ENCODE assay signal across 10 cellular contexts in the genomic region with DNA sequence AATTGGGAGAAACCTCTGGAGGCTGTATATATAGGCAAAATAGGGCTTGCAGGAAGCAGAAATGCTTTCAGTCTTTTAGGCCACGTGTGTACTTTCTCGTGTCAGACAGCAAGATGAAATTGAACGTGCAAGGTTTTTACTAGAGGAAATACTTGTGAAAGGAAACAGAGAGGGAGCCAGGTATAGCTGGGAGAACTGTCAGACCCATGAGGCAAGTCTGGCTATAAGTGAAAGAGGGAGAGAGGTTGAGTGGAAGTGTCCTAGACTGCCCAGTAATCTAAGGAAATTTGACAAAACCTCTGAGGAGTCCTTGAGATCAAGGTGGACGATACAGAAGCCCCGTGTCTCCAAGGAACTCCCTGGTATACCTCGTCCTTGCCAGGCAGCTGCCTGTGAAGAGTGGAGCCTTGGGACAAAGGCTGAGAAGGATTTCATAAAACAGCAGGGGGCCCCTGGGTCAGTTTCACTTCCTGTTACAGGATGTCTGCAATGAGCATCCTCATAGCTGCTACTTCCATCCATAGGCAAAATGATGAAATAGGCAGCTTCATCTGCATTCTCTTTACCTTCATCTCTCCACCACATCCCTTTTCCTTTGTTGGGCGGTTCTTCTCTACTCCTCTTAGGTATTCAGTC.
DNase-seq lines count a peak whose midpoint lies in the region; ATAC-seq and TF ChIP-seq lines count a peak whose summit lies in the region.
"Had no signal": no experiment of that assay in that cellular context is flagged by ENCODE, and none has a peak within 500 bp of the region (broad histone marks: within the 10 kb centered on the region; RNA-seq: fewer than 3 reads in every experiment).

No MANE protein-coding gene starts in this region.

- 59% methylated on average over 7 of the region's 7 CpGs for WGBS in aorta, 2 donors

- CTCF ChIA-PET in activated CD8-positive, alpha-beta T cell treated with anti-CD3 and anti-CD28 coated beads for 36 hours (lab: Charles Lee), result interaction anchor here (1.3 kb wide), 1 partner anchor 159 kb away, joined by 3 read pairs; no protein-coding TSS in a partner anchor

- H3K4me3 ChIP-seq in aorta (ENCODE audit: low read length in 2 of 2), result no peak overlapping the region
- H3K4me3 ChIP-seq: thoracic aorta had no signal

- ATAC-seq in GM18502 (IDR thresholded peaks at IDR 0.05; ENCODE audit: poor library complexity, unreplicated experiment), result peak; percentile 92
- peak; percentile 90 for ATAC-seq in GM21526 (IDR thresholded peaks at IDR 0.05; ENCODE audit: low FRiP score, unreplicated experiment)
- peak; percentile 60 for ATAC-seq in activated CD8-positive, alpha-beta T cell treated with anti-CD3 and anti-CD28 coated beads for 36 hours
- ATAC-seq in activated T-helper 17 cell treated with anti-CD3 and anti-CD28 coated beads, Interleukin-2, amount 50 U/mL, for 72 hours (replicated peaks), result no peak
- ATAC-seq in GM18519 (IDR thresholded peaks at IDR 0.05; ENCODE audit: low FRiP score, unreplicated experiment), result no peak
- no peak for ATAC-seq in aorta (ENCODE audit: low FRiP score)

- no peak overlapping the region for H3K27ac Mint-ChIP-seq in activated CD8-positive, alpha-beta T cell treated with anti-CD3 and anti-CD28 coated beads for 36 hours
- H3K27ac Mint-ChIP-seq in activated T-helper 17 cell treated with anti-CD3 and anti-CD28 coated beads, Interleukin-2, amount 50 U/mL, for 72 hours, result no peak overlapping the region
- H3K27ac Mint-ChIP-seq: activated naive CD4-positive, alpha-beta T cell treated with anti-CD3 and anti-CD28 coated beads, Interleukin-2, amount 50 U/mL, for 72 hours had no signal

- intact Hi-C loops in activated CD8-positive, alpha-beta T cell treated with anti-CD3 and anti-CD28 coated beads for 36 hours (cut with micrococcal nuclease), result no loop called here
- intact Hi-C loops in aorta (cut with DNase I), result no loop called here

- no peak for TF ChIP-seq CTCF in activated CD8-positive, alpha-beta T cell treated with anti-CD3 and anti-CD28 coated beads for 36 hours (IDR thresholded peaks at IDR 0.05)

- H3K9me3 Mint-ChIP-seq in activated CD8-positive, alpha-beta T cell treated with anti-CD3 and anti-CD28 coated beads for 36 hours, result no peaks in the 10 kb centered on the region
- no peaks in the 10 kb centered on the region for H3K9me3 Mint-ChIP-seq in activated T-helper 17 cell treated with anti-CD3 and anti-CD28 coated beads, Interleukin-2, amount 50 U/mL, for 72 hours
- H3K9me3 Mint-ChIP-seq: activated naive CD4-positive, alpha-beta T cell treated with anti-CD3 and anti-CD28 coated beads, Interleukin-2, amount 50 U/mL, for 72 hours had no signal

- no peak overlapping the region for H3K27ac ChIP-seq in aorta (ENCODE audit: low read depth in 1 of 2, low read length in 2 of 2)
- H3K27ac ChIP-seq: thoracic aorta had no signal

- POLR2A ChIA-PET in activated CD8-positive, alpha-beta T cell treated with anti-CD3 and anti-CD28 coated beads for 36 hours (lab: Charles Lee), result interaction anchor here (0.6 kb wide), 1 partner anchor 104 kb away, joined by 5 read pairs; no protein-coding TSS in a partner anchor

- DNase-seq in HT1080 (ENCODE audit: low read depth) (peak; percentile 66), aorta (no peak)
- DNase-seq in activated CD8-positive, alpha-beta T cell treated with anti-CD3 and anti-CD28 coated beads for 36 hours, result peak; percentile 32
- no peak for DNase-seq in effector CD4-positive, alpha-beta T cell

- H3K36me3 ChIP-seq in aorta (ENCODE audit: control insufficient read depth in 1 of 2, insufficient read depth in 2 of 2, low read length in 1 of 2), result no peaks in the 10 kb centered on the region
- H3K36me3 ChIP-seq: thoracic aorta had no signal

- H3K4me3 Mint-ChIP-seq in activated CD8-positive, alpha-beta T cell treated with anti-CD3 and anti-CD28 coated beads for 36 hours, result no peak overlapping the region
- H3K4me3 Mint-ChIP-seq in activated T-helper 17 cell treated with anti-CD3 and anti-CD28 coated beads, Interleukin-2, amount 50 U/mL, for 72 hours, result no peak overlapping the region

- peaks cover 3% of the 10 kb centered on the region for H3K27me3 Mint-ChIP-seq in activated CD8-positive, alpha-beta T cell treated with anti-CD3 and anti-CD28 coated beads for 36 hours
- peaks cover 7% of the 10 kb centered on the region for H3K27me3 Mint-ChIP-seq in activated T-helper 17 cell treated with anti-CD3 and anti-CD28 coated beads, Interleukin-2, amount 50 U/mL, for 72 hours

- H3K27me3 ChIP-seq in aorta (ENCODE audit: control insufficient read depth in 1 of 2, insufficient read depth in 2 of 2, low read length in 1 of 2), result no peaks in the 10 kb centered on the region

- no peaks in the 10 kb centered on the region for H3K4me1 ChIP-seq in aorta (ENCODE audit: control insufficient read depth in 1 of 2, insufficient read depth in 2 of 2, low read length in 2 of 2)

- no peaks in the 10 kb centered on the region for H3K9me3 ChIP-seq in aorta (ENCODE audit: control insufficient read depth, low read length)
- H3K9me3 ChIP-seq: thoracic aorta had no signal

- peaks cover 9% of the 10 kb centered on the region for H3K4me1 Mint-ChIP-seq in activated CD8-positive, alpha-beta T cell treated with anti-CD3 and anti-CD28 coated beads for 36 hours (ENCODE audit: low read depth)
- no peaks in the 10 kb centered on the region for H3K4me1 Mint-ChIP-seq in activated T-helper 17 cell treated with anti-CD3 and anti-CD28 coated beads, Interleukin-2, amount 50 U/mL, for 72 hours

- H3K36me3 Mint-ChIP-seq in activated CD8-positive, alpha-beta T cell treated with anti-CD3 and anti-CD28 coated beads for 36 hours (ENCODE audit: low read depth), result no peaks in the 10 kb centered on the region
- H3K36me3 Mint-ChIP-seq in activated T-helper 17 cell treated with anti-CD3 and anti-CD28 coated beads, Interleukin-2, amount 50 U/mL, for 72 hours (ENCODE audit: low read depth), result no peaks in the 10 kb centered on the region
- H3K36me3 Mint-ChIP-seq: activated naive CD4-positive, alpha-beta T cell treated with anti-CD3 and anti-CD28 coated beads, Interleukin-2, amount 50 U/mL, for 72 hours had no signal

Comparison
In these comparisons a context has a peak if more than half of its experiments do, and no peak if none do; other contexts are left out.
1. ATAC-seq: peak in GM18502 (single experiment), GM21526 (single experiment) and activated CD8-positive, alpha-beta T cell treated with anti-CD3 and anti-CD28 coated beads for 36 hours (single experiment); none in activated T-helper 17 cell treated with anti-CD3 and anti-CD28 coated beads, Interleukin-2, amount 50 U/mL, for 72 hours (single experiment), GM18519 (single experiment) and aorta (single experiment).
2. DNase-seq: peak in HT1080 (single experiment) and activated CD8-positive, alpha-beta T cell treated with anti-CD3 and anti-CD28 coated beads for 36 hours (single experiment); none in effector CD4-positive, alpha-beta T cell (single experiment) and aorta (0 of 2).